21 cellular contexts compared by ENCODE assay signal in genomic region chr9:90245661-90246060, GRCh38.
DNase-seq lines count a peak whose midpoint lies in the region; ATAC-seq and TF ChIP-seq lines count a peak whose summit lies in the region.
"Had no signal": no experiment of that assay in that cellular context is flagged by ENCODE, and none has a peak within 500 bp of the region (broad histone marks: within the 10 kb centered on the region; RNA-seq: fewer than 3 reads in every experiment).

No MANE protein-coding gene starts in this region.

- H3K9ac ChIP-seq in SK-N-SH: no peak overlapping the region
- H3K9ac ChIP-seq: BLaER1 treated with 17β-estradiol and CSF1 and Interleukin-3, amounts not matched to agents 10 nM and 100 nM had no signal

- H3K9me3 ChIP-seq in SK-N-SH (no peaks in the 10 kb centered on the region), transverse colon (no peaks in the 10 kb centered on the region)
- H3K9me3 ChIP-seq: A549; BLaER1 treated with 17β-estradiol and CSF1 and Interleukin-3, amounts not matched to agents 10 nM and 100 nM had no signal

- no peak for TF ChIP-seq CTCF in SK-N-SH (IDR thresholded peaks at IDR 0.05)
- TF ChIP-seq CTCF in transverse colon (IDR thresholded peaks at IDR 0.05): no peak

- TF ChIP-seq POLR2A in transverse colon (IDR thresholded peaks at IDR 0.05): no peak

- no peak overlapping the region for H3K4me3 ChIP-seq in SK-N-SH (ENCODE audit: low read depth in 2 of 2, low read length in 1 of 2)
- no peak overlapping the region for H3K4me3 ChIP-seq in transverse colon
- H3K4me3 ChIP-seq: A549; BLaER1 treated with 17β-estradiol and CSF1 and Interleukin-3, amounts not matched to agents 10 nM and 100 nM; GM12878 had no signal

- WGBS in SK-N-SH (ENCODE audit: low lambda C conversion rate): 23% methylated on average over 3 of the region's 3 CpGs
- 36 to 68% methylated on average over 2 to 3 of the region's 3 CpGs for WGBS in transverse colon (ENCODE audit: low coverage in 1 of 2), 2 donors

- no peak for ATAC-seq in SK-N-SH treated with all-trans-retinoic acid at 6 μM for 48 hours
- ATAC-seq: A549, GM12878 had no signal

- DNase-seq in SK-N-SH: peak; percentile 6
- peak; percentile 57 for DNase-seq in islet precursor cell
- DNase-seq in C1 segment of cervical spinal cord (lab: John Stamatoyannopoulos, UW): no peak
- DNase-seq in transverse colon: no peak
- DNase-seq: AML-193; CD4-positive, alpha-beta memory T cell; CD4-positive, CD25-positive, alpha-beta regulatory T cell; CD8-positive, alpha-beta memory T cell; COR-L47; DMS 273 treated with DMSO at 0.1 percent for 48 hours; DMS153; DMS53; DMS79; DND-41; EL; GDM1 had no signal

- POLR2A ChIA-PET in SK-N-SH (lab: Yijun Ruan, JAX): no interaction called here

- CTCF ChIA-PET in SK-N-SH (lab: Yijun Ruan, JAX): interaction anchor here (1.1 to 1.3 kb wide), 2 partner anchors 104 to 298 kb away, joined by 3 read pairs; no protein-coding TSS in a partner anchor

- H4K20me1 ChIP-seq in SK-N-SH (ENCODE audit: insufficient read depth): no peaks in the 10 kb centered on the region
- H4K20me1 ChIP-seq: BLaER1 treated with 17β-estradiol and CSF1 and Interleukin-3, amounts not matched to agents 10 nM and 100 nM had no signal

- no peak for TF ChIP-seq RAD21 in SK-N-SH (IDR thresholded peaks at IDR 0.05; ENCODE audit: low read length)

- no peak for TF ChIP-seq EP300 in SK-N-SH (IDR thresholded peaks at IDR 0.05; ENCODE audit: borderline replicate concordance in 1 of 2, low read depth in 1 of 2, low read length in 1 of 2)
- TF ChIP-seq EP300 in transverse colon (IDR thresholded peaks at IDR 0.05; ENCODE audit: low read depth): no peak

- intact Hi-C loops in transverse colon (cut with DNase I; ENCODE audit: low total_unique reads): no loop called here

- in situ Hi-C loops in transverse colon (cut with MboI; ENCODE audit: low pct_ligation_motif_present in 1 of 4, low pct_unique_long_range_greater_than_20kb in 1 of 4, low sequenced_read_pairs in 3 of 4): loop anchor here in 2 of 4 donors (25.0 kb wide), 2 partner anchors 517 to 617 kb away; no protein-coding TSS in a partner anchor

- H3K36me3 ChIP-seq in SK-N-SH (replicated peaks in 1 of 2; ENCODE audit: control insufficient read depth in 1 of 2, insufficient read depth in 2 of 2, low read length in 1 of 2) (no peaks in the 10 kb centered on the region), transverse colon (no peaks in the 10 kb centered on the region)
- H3K36me3 ChIP-seq: BLaER1 treated with 17β-estradiol and CSF1 and Interleukin-3, amounts not matched to agents 10 nM and 100 nM had no signal

- H3K27ac ChIP-seq in SK-N-SH (ENCODE audit: low read depth in 2 of 2, low read length in 1 of 2): peak overlapping the region in 1 of 2 experiments; percentile 34; a peak in 1 of 4 replicates
- H3K27ac ChIP-seq in transverse colon: no peak overlapping the region
- H3K27ac ChIP-seq: 22Rv1; A549; BLaER1 treated with 17β-estradiol and CSF1 and Interleukin-3, amounts not matched to agents 10 nM and 100 nM had no signal

- H3F3A ChIP-seq in SK-N-SH (replicated peaks; ENCODE audit: insufficient read depth): no peaks in the 10 kb centered on the region

- H3K27me3 ChIP-seq in SK-N-SH (ENCODE audit: insufficient read depth) (no peaks in the 10 kb centered on the region), transverse colon (no peaks in the 10 kb centered on the region)
- H3K27me3 ChIP-seq: BLaER1 treated with 17β-estradiol and CSF1 and Interleukin-3, amounts not matched to agents 10 nM and 100 nM had no signal

- H3K9me2 ChIP-seq in SK-N-SH: no peaks in the 10 kb centered on the region

- H3K79me2 ChIP-seq in SK-N-SH (ENCODE audit: insufficient read depth): no peaks in the 10 kb centered on the region

- H3K4me1 ChIP-seq in SK-N-SH (ENCODE audit: control insufficient read depth in 1 of 2, insufficient read depth in 2 of 2, low read depth in 1 of 2, low read length in 1 of 2) (peaks cover 0 to 6% of the 10 kb centered on the region in 2 experiments; a peak in 2 of 4 replicates), transverse colon (no peaks in the 10 kb centered on the region)
- H3K4me1 ChIP-seq: A549; BLaER1 treated with 17β-estradiol and CSF1 and Interleukin-3, amounts not matched to agents 10 nM and 100 nM had no signal

- no peak overlapping the region for H2AFZ ChIP-seq in SK-N-SH (ENCODE audit: low read depth)

- H3K4me2 ChIP-seq in SK-N-SH: no peak overlapping the region
- H3K4me2 ChIP-seq: A549; BLaER1 treated with 17β-estradiol and CSF1 and Interleukin-3, amounts not matched to agents 10 nM and 100 nM had no signal

TF ChIP-seq in SK-N-SH, 30 proteins besides CTCF, POLR2A, EP300 and RAD21:
- TF ChIP-seq REST (IDR thresholded peaks at IDR 0.05; ENCODE audit: low read depth, low read length) (no peak), GATA2 (CRISPR knock-in tag; IDR thresholded peaks at IDR 0.05) (peak; percentile 65), USF2 (IDR thresholded peaks at IDR 0.05; ENCODE audit: borderline replicate concordance, low read depth, low read length) (no peak), FOSL2 (IDR thresholded peaks at IDR 0.05; ENCODE audit: borderline replicate concordance, low read depth) (no peak)

TF ChIP-seq in SK-N-SH treated with all-trans-retinoic acid at 6 μM for 48 hours, 23 proteins besides CTCF, POLR2A, EP300 and RAD21 (continues in another document):
- TF ChIP-seq, protein P1, sequence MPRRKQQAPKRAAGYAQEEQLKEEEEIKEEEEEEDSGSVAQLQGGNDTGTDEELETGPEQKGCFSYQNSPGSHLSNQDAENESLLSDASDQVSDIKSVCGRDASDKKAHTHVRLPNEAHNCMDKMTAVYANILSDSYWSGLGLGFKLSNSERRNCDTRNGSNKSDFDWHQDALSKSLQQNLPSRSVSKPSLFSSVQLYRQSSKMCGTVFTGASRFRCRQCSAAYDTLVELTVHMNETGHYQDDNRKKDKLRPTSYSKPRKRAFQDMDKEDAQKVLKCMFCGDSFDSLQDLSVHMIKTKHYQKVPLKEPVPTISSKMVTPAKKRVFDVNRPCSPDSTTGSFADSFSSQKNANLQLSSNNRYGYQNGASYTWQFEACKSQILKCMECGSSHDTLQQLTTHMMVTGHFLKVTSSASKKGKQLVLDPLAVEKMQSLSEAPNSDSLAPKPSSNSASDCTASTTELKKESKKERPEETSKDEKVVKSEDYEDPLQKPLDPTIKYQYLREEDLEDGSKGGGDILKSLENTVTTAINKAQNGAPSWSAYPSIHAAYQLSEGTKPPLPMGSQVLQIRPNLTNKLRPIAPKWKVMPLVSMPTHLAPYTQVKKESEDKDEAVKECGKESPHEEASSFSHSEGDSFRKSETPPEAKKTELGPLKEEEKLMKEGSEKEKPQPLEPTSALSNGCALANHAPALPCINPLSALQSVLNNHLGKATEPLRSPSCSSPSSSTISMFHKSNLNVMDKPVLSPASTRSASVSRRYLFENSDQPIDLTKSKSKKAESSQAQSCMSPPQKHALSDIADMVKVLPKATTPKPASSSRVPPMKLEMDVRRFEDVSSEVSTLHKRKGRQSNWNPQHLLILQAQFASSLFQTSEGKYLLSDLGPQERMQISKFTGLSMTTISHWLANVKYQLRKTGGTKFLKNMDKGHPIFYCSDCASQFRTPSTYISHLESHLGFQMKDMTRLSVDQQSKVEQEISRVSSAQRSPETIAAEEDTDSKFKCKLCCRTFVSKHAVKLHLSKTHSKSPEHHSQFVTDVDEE (CRISPR knock-in tag; IDR thresholded peaks at IDR 0.05): no peak
- no peak for TF ChIP-seq SNAI2 (CRISPR knock-in tag; IDR thresholded peaks at IDR 0.05)
- no peak for TF ChIP-seq ESRRG (CRISPR knock-in tag; IDR thresholded peaks at IDR 0.05)
- no peak for TF ChIP-seq TCF4 (CRISPR knock-in tag; IDR thresholded peaks at IDR 0.05; ENCODE audit: borderline replicate concordance)
- no peak for TF ChIP-seq OSR1 (CRISPR knock-in tag; IDR thresholded peaks at IDR 0.05)
- no peak for TF ChIP-seq BACH2 (CRISPR knock-in tag; IDR thresholded peaks at IDR 0.05; ENCODE audit: borderline replicate concordance)
- TF ChIP-seq GLIS3 (CRISPR knock-in tag; IDR thresholded peaks at IDR 0.05): no peak
- no peak for TF ChIP-seq ZNF565 (CRISPR knock-in tag; conservative IDR thresholded peaks at IDR 0.05; ENCODE audit: low read depth)
- no peak for TF ChIP-seq CSDC2 (CRISPR knock-in tag; IDR thresholded peaks at IDR 0.05)
- TF ChIP-seq RARB (CRISPR knock-in tag; IDR thresholded peaks at IDR 0.05): no peak
- no peak for TF ChIP-seq TOX (CRISPR knock-in tag; IDR thresholded peaks at IDR 0.05; ENCODE audit: borderline replicate concordance)
- no peak for TF ChIP-seq ZC3H10 (CRISPR knock-in tag; IDR thresholded peaks at IDR 0.05)
- no peak for TF ChIP-seq PPARA (CRISPR knock-in tag; IDR thresholded peaks at IDR 0.05; ENCODE audit: borderline replicate concordance)
- no peak for TF ChIP-seq ZNF70 (CRISPR knock-in tag; IDR thresholded peaks at IDR 0.05)
- no peak for TF ChIP-seq ZFP30 (CRISPR knock-in tag; IDR thresholded peaks at IDR 0.05)
- TF ChIP-seq, protein P2, sequence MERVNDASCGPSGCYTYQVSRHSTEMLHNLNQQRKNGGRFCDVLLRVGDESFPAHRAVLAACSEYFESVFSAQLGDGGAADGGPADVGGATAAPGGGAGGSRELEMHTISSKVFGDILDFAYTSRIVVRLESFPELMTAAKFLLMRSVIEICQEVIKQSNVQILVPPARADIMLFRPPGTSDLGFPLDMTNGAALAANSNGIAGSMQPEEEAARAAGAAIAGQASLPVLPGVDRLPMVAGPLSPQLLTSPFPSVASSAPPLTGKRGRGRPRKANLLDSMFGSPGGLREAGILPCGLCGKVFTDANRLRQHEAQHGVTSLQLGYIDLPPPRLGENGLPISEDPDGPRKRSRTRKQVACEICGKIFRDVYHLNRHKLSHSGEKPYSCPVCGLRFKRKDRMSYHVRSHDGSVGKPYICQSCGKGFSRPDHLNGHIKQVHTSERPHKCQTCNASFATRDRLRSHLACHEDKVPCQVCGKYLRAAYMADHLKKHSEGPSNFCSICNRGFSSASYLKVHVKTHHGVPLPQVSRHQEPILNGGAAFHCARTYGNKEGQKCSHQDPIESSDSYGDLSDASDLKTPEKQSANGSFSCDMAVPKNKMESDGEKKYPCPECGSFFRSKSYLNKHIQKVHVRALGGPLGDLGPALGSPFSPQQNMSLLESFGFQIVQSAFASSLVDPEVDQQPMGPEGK (CRISPR knock-in tag; IDR thresholded peaks at IDR 0.05; ENCODE audit: borderline replicate concordance): no peak
- TF ChIP-seq ARNTL (CRISPR knock-in tag; IDR thresholded peaks at IDR 0.05; ENCODE audit: borderline replicate concordance, low read depth): no peak

Comparison
In these comparisons a context has a peak if more than half of its experiments do, and no peak if none do; other contexts are left out.
1. DNase-seq: peak in SK-N-SH (single experiment) and islet precursor cell (single experiment); none in C1 segment of cervical spinal cord (0 of 14) and transverse colon (single experiment).